Comparison of ENCODE assay signal across 8 cellular contexts in genomic region chr6:26170951-26171841, GRCh38.
DNase-seq lines count a peak whose midpoint lies in the region; ATAC-seq and TF ChIP-seq lines count a peak whose summit lies in the region.

No MANE protein-coding gene starts in this region.

- TF ChIP-seq CTCF in heart left ventricle (IDR thresholded peaks at IDR 0.05) (no peak), SU-DHL-6 (IDR thresholded peaks at IDR 0.05; ENCODE audit: insufficient read depth, low read length, poor library complexity, severe bottlenecking) (no peak), gastroesophageal sphincter (IDR thresholded peaks at IDR 0.05) (no peak)

- no peaks in the 10 kb centered on the region for H3K27me3 Mint-ChIP-seq in stimulated activated naive CD8-positive, alpha-beta T cell treated with anti-CD3 and anti-CD28 coated beads, Interleukin-15, amount 100 ng/mL, for 72 hours

- no peak for TF ChIP-seq POLR2A in heart left ventricle (IDR thresholded peaks at IDR 0.05)
- TF ChIP-seq POLR2A in gastroesophageal sphincter (IDR thresholded peaks at IDR 0.05): no peak

- DNase-seq in heart left ventricle (no peak), Right ventricle myocardium superior (no peak), NCI-H2081 treated with DMSO at 0.1 percent for 48 hours (lab: John Stamatoyannopoulos, UW) (no peak), NOMO-1 treated with DMSO at 0.1 percent for 48 hours (lab: John Stamatoyannopoulos, UW; ENCODE audit: unreplicated experiment) (no peak), germinal center (ENCODE audit: low spot score) (no peak)
- no peak for DNase-seq in stimulated activated naive CD8-positive, alpha-beta T cell treated with anti-CD3 and anti-CD28 coated beads, Interleukin-15, amount 100 ng/mL, for 72 hours

- peaks cover 0 to 29% (median 9%) of the 10 kb centered on the region in 12 donors for H3K4me1 ChIP-seq in heart left ventricle
- peaks cover 0 to 25% (median 0%) of the 10 kb centered on the region in 3 donors for H3K4me1 ChIP-seq in gastroesophageal sphincter

- H3K9me3 ChIP-seq in heart left ventricle (no peaks in the 10 kb centered on the region), SU-DHL-6 (ENCODE audit: insufficient read depth, low read length) (no peaks in the 10 kb centered on the region), gastroesophageal sphincter (no peaks in the 10 kb centered on the region)

- no peaks in the 10 kb centered on the region for H3K9me2 ChIP-seq in SU-DHL-6 (replicated peaks; ENCODE audit: insufficient read depth, low read length)

- H2AFZ ChIP-seq in SU-DHL-6 (ENCODE audit: low read depth, low read length, severe bottlenecking): peak overlapping the region; percentile 29

- intact Hi-C loops in heart left ventricle (cut with DNase I) (loop anchor here in 4 of 10 donors (1.0 to 10.0 kb wide), 4 partner anchors 47 to 974 kb away; partner anchors contain the start of gene ABT1 (in 3 of the 4)), Right ventricle myocardium superior (cut with DNase I) (no loop called here)

- H3K4me2 ChIP-seq in SU-DHL-6 (ENCODE audit: low read depth, low read length, poor library complexity, severe bottlenecking): peak overlapping the region; percentile 84

- H3K4me1 Mint-ChIP-seq in stimulated activated naive CD8-positive, alpha-beta T cell treated with anti-CD3 and anti-CD28 coated beads, Interleukin-15, amount 100 ng/mL, for 72 hours: peaks cover 73% of the 10 kb centered on the region

- no peaks in the 10 kb centered on the region for H3K9me3 Mint-ChIP-seq in stimulated activated naive CD8-positive, alpha-beta T cell treated with anti-CD3 and anti-CD28 coated beads, Interleukin-15, amount 100 ng/mL, for 72 hours

- H3K9ac ChIP-seq in SU-DHL-6 (ENCODE audit: low read length): peak overlapping the region; percentile 81

- peak overlapping the region; percentile 95 to 100 for H3K27ac Mint-ChIP-seq in stimulated activated naive CD8-positive, alpha-beta T cell treated with anti-CD3 and anti-CD28 coated beads, Interleukin-15, amount 100 ng/mL, for 72 hours

- no peaks in the 10 kb centered on the region for H4K20me1 ChIP-seq in SU-DHL-6 (ENCODE audit: low read depth, low read length)

- peak overlapping the region; percentile 80 to 89 for H3K4me3 Mint-ChIP-seq in stimulated activated naive CD8-positive, alpha-beta T cell treated with anti-CD3 and anti-CD28 coated beads, Interleukin-15, amount 100 ng/mL, for 72 hours

- peaks cover 4% of the 10 kb centered on the region; the same call in 1 of the 2 replicates for H3K79me2 ChIP-seq in SU-DHL-6 (ENCODE audit: insufficient read depth, low read length)

- 24 to 27% (median 24%) methylated on average over 10 of the region's 10 CpGs for WGBS in heart left ventricle, 4 donors
- 17 to 31% methylated on average over 6 to 10 of the region's 10 CpGs for WGBS in gastroesophageal sphincter (ENCODE audit: low coverage in 1 of 2), 2 donors

- H3K27ac ChIP-seq in heart left ventricle (peak overlapping the region; percentile 89 to 97 (median 94)), SU-DHL-6 (ENCODE audit: low read depth, low read length) (peak overlapping the region; percentile 94), gastroesophageal sphincter (peak overlapping the region; percentile 95 to 98 (median 97))

- H3K4me3 ChIP-seq in heart left ventricle: peak overlapping the region; percentile 44 to 80 (median 68)
- peak overlapping the region; percentile 76 for H3K4me3 ChIP-seq in SU-DHL-6 (ENCODE audit: insufficient read depth, low read length, poor library complexity, severe bottlenecking)
- H3K4me3 ChIP-seq in gastroesophageal sphincter: peak overlapping the region; percentile 67 to 79

- H3K36me3 ChIP-seq in heart left ventricle (no peaks in the 10 kb centered on the region), SU-DHL-6 (ENCODE audit: low read length) (no peaks in the 10 kb centered on the region), gastroesophageal sphincter (no peaks in the 10 kb centered on the region)

- TF ChIP-seq EP300 in gastroesophageal sphincter (IDR thresholded peaks at IDR 0.05): no peak

- H3K27me3 ChIP-seq in heart left ventricle: no peaks in the 10 kb centered on the region
- H3K27me3 ChIP-seq in SU-DHL-6 (ENCODE audit: low read length): no peaks in the 10 kb centered on the region
- H3K27me3 ChIP-seq in gastroesophageal sphincter: no peaks in the 10 kb centered on the region

- ATAC-seq in heart left ventricle (no peak), Right ventricle myocardium superior (ENCODE audit: poor library complexity) (no peak), gastroesophageal sphincter (no peak)
- ATAC-seq in stimulated activated naive CD8-positive, alpha-beta T cell treated with anti-CD3 and anti-CD28 coated beads, Interleukin-15, amount 100 ng/mL, for 72 hours: no peak

- H3F3A ChIP-seq in SU-DHL-6 (ENCODE audit: insufficient read depth): peaks cover 61% of the 10 kb centered on the region
